Comparison of ENCODE assay signal across 32 cellular contexts in the genomic region with DNA sequence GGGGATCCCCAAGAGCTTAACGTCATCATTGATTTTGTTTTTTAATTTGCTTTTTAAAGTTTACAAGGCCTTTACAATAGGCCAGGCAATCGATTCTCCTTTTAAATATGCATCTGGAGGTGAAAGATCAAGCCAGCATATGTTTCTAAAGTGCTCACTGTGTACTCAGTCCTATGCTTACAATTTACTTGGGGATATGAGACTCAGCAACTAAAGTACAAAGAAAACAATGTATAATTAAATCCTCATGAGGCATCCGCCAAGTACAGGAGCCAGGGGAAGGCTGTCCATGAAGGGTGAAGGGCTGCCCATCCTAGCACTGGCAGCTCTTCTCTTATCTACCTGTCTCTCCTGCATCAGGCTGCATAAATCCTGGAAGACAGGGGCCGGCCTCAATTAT.
"Had no signal": no experiment of that assay in that cellular context is flagged by ENCODE, and none has a peak within 500 bp of the region (broad histone marks: within the 10 kb centered on the region; RNA-seq: fewer than 3 reads in every experiment).

No MANE protein-coding gene starts in this region.

- H3K9me3 ChIP-seq: heart right ventricle, lower lobe of right lung, psoas muscle, thyroid gland, upper lobe of left lung, vagina had no signal

- H3K4me1 Mint-ChIP-seq: activated CD4-positive, alpha-beta memory T cell treated with anti-CD3 and anti-CD28 coated beads, Interleukin-2, amount 10 ng/mL, durations not matched to agents 7 days and 5 days; activated CD4-positive, alpha-beta T cell treated with anti-CD3 and anti-CD28 coated beads, Interleukin-2, amount 10 ng/mL, durations not matched to agents 7 days and 5 days; activated naive CD8-positive, alpha-beta T cell treated with anti-CD3 and anti-CD28 coated beads, Interleukin-2, amount 50 U/mL, for 24 hours; stimulated activated memory B cell treated with anti-CD40 and anti-IgM and Interleukin-4, amounts not matched to agents 10 μg/mL and 1 μg/mL and 100 μg/mL, for 72 hours had no signal

- ATAC-seq: activated CD4-positive, CD25-positive, alpha-beta regulatory T cell treated with anti-CD3 and anti-CD28 coated beads, Interleukin-2, amount 50 U/mL, for 24 hours; activated naive CD8-positive, alpha-beta T cell treated with anti-CD3 and anti-CD28 coated beads, Interleukin-2, amount 50 U/mL, for 24 hours; foreskin keratinocyte; heart right ventricle; left lobe of liver; naive thymus-derived CD8-positive, alpha-beta T cell; psoas muscle; stimulated activated memory B cell treated with anti-CD40 and anti-IgM and Interleukin-4, amounts not matched to agents 10 μg/mL and 1 μg/mL and 100 μg/mL, for 72 hours; stimulated activated naive CD8-positive, alpha-beta T cell treated with anti-CD3 and anti-CD28 coated beads, Interleukin-15, amount 100 ng/mL, for 72 hours had no signal

- H3K36me3 ChIP-seq: lower lobe of right lung, neural progenitor cell, thyroid gland, vagina, WERI-Rb-1 had no signal

- H3K36me3 Mint-ChIP-seq: activated naive CD4-positive, alpha-beta T cell treated with anti-CD3 and anti-CD28 coated beads, Interleukin-2, amount 50 U/mL, for 24 hours; neural progenitor cell; stimulated activated memory B cell treated with anti-CD40 and anti-IgM and Interleukin-4, amounts not matched to agents 10 μg/mL and 1 μg/mL and 100 μg/mL, for 72 hours had no signal

- H3K4me3 ChIP-seq: lower lobe of right lung, neural progenitor cell, psoas muscle, smooth muscle cell, thyroid gland, upper lobe of left lung, vagina had no signal

- H3K27me3 ChIP-seq: foreskin keratinocyte, heart right ventricle, thyroid gland, upper lobe of left lung, vagina had no signal

- H3K4me3 Mint-ChIP-seq: activated CD4-positive, alpha-beta memory T cell treated with anti-CD3 and anti-CD28 coated beads, Interleukin-2, amount 10 ng/mL, durations not matched to agents 7 days and 5 days; activated CD4-positive, alpha-beta T cell treated with anti-CD3 and anti-CD28 coated beads, Interleukin-2, amount 10 ng/mL, durations not matched to agents 7 days and 5 days; activated naive CD4-positive, alpha-beta T cell treated with anti-CD3 and anti-CD28 coated beads, Interleukin-2, amount 50 U/mL, for 24 hours; activated naive CD8-positive, alpha-beta T cell treated with anti-CD3 and anti-CD28 coated beads, Interleukin-2, amount 50 U/mL, for 24 hours; central memory CD8-positive, alpha-beta T cell; dendritic cell treated with granulocyte-macrophage colony-stimulating factor and Interleukin-4, amounts not matched to agents 40 ng/mL and 50 ng/mL, for 4 days; naive thymus-derived CD8-positive, alpha-beta T cell; neural progenitor cell; stimulated activated memory B cell treated with anti-CD40 and anti-IgM and Interleukin-4, amounts not matched to agents 10 μg/mL and 1 μg/mL and 100 μg/mL, for 72 hours; stimulated activated naive CD8-positive, alpha-beta T cell treated with anti-CD3 and anti-CD28 coated beads, Interleukin-15, amount 100 ng/mL, for 72 hours had no signal

- DNase-seq: activated CD4-positive, alpha-beta memory T cell treated with anti-CD3 and anti-CD28 coated beads, Interleukin-2, amount 10 ng/mL, durations not matched to agents 7 days and 5 days; activated CD4-positive, alpha-beta T cell treated with anti-CD3 and anti-CD28 coated beads, Interleukin-2, amount 10 ng/mL, durations not matched to agents 7 days and 5 days; activated naive CD8-positive, alpha-beta T cell treated with anti-CD3 and anti-CD28 coated beads, Interleukin-2, amount 50 U/mL, for 24 hours; activated T-cell treated with anti-CD3 and anti-CD28 coated beads, Interleukin-2, amount 50 U/mL, for 48 hours; effector CD4-positive, alpha-beta T cell; foreskin keratinocyte; heart right ventricle; kidney glomerular epithelial cell; lower lobe of right lung; mesenchymal stem cell; naive thymus-derived CD8-positive, alpha-beta T cell; occipital lobe; psoas muscle; stimulated activated CD4-positive, alpha-beta T cell treated with anti-CD3 and anti-CD28 coated beads, Interleukin-1b, Interleukin-23, amount 100 ng/mL, for 48 hours; stimulated activated CD4-positive, alpha-beta T cell treated with anti-CD3 and anti-CD28 coated beads, Interleukin-4, amount 100 ng/mL, for 4 hours; stimulated activated CD8-positive, alpha-beta memory T cell treated with anti-CD3 and anti-CD28 coated beads, Interleukin-4, amount 100 ng/mL, for 48 hours; stimulated activated naive CD8-positive, alpha-beta T cell treated with anti-CD3 and anti-CD28 coated beads, Interleukin-15, amount 100 ng/mL, for 72 hours; T-helper 9 cell; WERI-Rb-1 had no signal

- H3K27ac Mint-ChIP-seq: activated CD4-positive, alpha-beta memory T cell treated with anti-CD3 and anti-CD28 coated beads, Interleukin-2, amount 10 ng/mL, durations not matched to agents 7 days and 5 days; activated CD4-positive, alpha-beta T cell treated with anti-CD3 and anti-CD28 coated beads, Interleukin-2, amount 10 ng/mL, durations not matched to agents 7 days and 5 days; activated naive CD4-positive, alpha-beta T cell treated with anti-CD3 and anti-CD28 coated beads, Interleukin-2, amount 50 U/mL, for 24 hours; activated naive CD8-positive, alpha-beta T cell treated with anti-CD3 and anti-CD28 coated beads, Interleukin-2, amount 50 U/mL, for 24 hours; activated T-helper 2 cell treated with anti-CD3 and anti-CD28 coated beads, Interferon-gamma antibody, Interleukin-2, Interleukin-4, amounts not matched to agents 10 μg/mL and 5 μg/mL and 100 μg/mL, durations not matched to agents 14 hours and 24 hours and 36 hours; dendritic cell treated with granulocyte-macrophage colony-stimulating factor and Interleukin-4, amounts not matched to agents 40 ng/mL and 50 ng/mL, for 4 days; neural progenitor cell; stimulated activated memory B cell treated with anti-CD40 and anti-IgM and Interleukin-4, amounts not matched to agents 10 μg/mL and 1 μg/mL and 100 μg/mL, for 72 hours; stimulated activated naive CD8-positive, alpha-beta T cell treated with anti-CD3 and anti-CD28 coated beads, Interleukin-15, amount 100 ng/mL, for 72 hours had no signal

- H3K4me1 ChIP-seq: foreskin keratinocyte, lower lobe of right lung, psoas muscle, vagina had no signal

- H3K27ac ChIP-seq: foreskin keratinocyte, lower lobe of right lung, neural progenitor cell, parathyroid adenoma, psoas muscle, thyroid gland, upper lobe of left lung, vagina, WERI-Rb-1 had no signal

- H3K27me3 Mint-ChIP-seq: activated CD4-positive, alpha-beta memory T cell treated with anti-CD3 and anti-CD28 coated beads, Interleukin-2, amount 10 ng/mL, durations not matched to agents 7 days and 5 days; activated CD4-positive, alpha-beta T cell treated with anti-CD3 and anti-CD28 coated beads, Interleukin-2, amount 10 ng/mL, durations not matched to agents 7 days and 5 days; activated naive CD4-positive, alpha-beta T cell treated with anti-CD3 and anti-CD28 coated beads, Interleukin-2, amount 50 U/mL, for 24 hours; activated naive CD8-positive, alpha-beta T cell treated with anti-CD3 and anti-CD28 coated beads, Interleukin-2, amount 50 U/mL, for 24 hours; central memory CD8-positive, alpha-beta T cell; dendritic cell treated with granulocyte-macrophage colony-stimulating factor and Interleukin-4, amounts not matched to agents 40 ng/mL and 50 ng/mL, for 4 days; naive thymus-derived CD8-positive, alpha-beta T cell; stimulated activated memory B cell treated with anti-CD40 and anti-IgM and Interleukin-4, amounts not matched to agents 10 μg/mL and 1 μg/mL and 100 μg/mL, for 72 hours; stimulated activated naive CD8-positive, alpha-beta T cell treated with anti-CD3 and anti-CD28 coated beads, Interleukin-15, amount 100 ng/mL, for 72 hours had no signal
